22 cellular contexts compared by ENCODE assay signal in genomic region chr18:55013685-55014084, GRCh38. TPM values are rescaled to one million over a fixed set of nuclear protein-coding genes. Genes with fewer than 3 reads are reported as not detected.
DNase-seq lines count a peak whose midpoint lies in the region; ATAC-seq, FAIRE-seq and TF ChIP-seq lines count a peak whose summit lies in the region.
"Had no signal": no experiment of that assay in that cellular context is flagged by ENCODE, and none has a peak within 500 bp of the region (broad histone marks: within the 10 kb centered on the region; RNA-seq: fewer than 3 reads in every experiment).

No MANE protein-coding gene starts in this region.

- in situ Hi-C loops in GM13976 (cut with MboI; ENCODE audit: low sequenced_read_pairs, unreplicated experiment): no loop called here

- no peak overlapping the region for H2BK15ac ChIP-seq in H1 (ENCODE audit: low read length)

- no peaks in the 10 kb centered on the region for H3K4me1 ChIP-seq in SK-N-SH (ENCODE audit: control insufficient read depth in 1 of 2, insufficient read depth in 2 of 2, low read depth in 1 of 2, low read length in 1 of 2)
- H3K4me1 ChIP-seq in H1 (replicated peaks in 1 of 4; ENCODE audit: control insufficient read depth in 3 of 4, insufficient read depth in 4 of 4, low read length in 3 of 4): peaks cover 0 to 5% (median 2%) of the 10 kb centered on the region in 4 experiments; a peak in 3 of 7 replicates
- H3K4me1 ChIP-seq: BE2C, Peyer's patch had no signal

- no peak overlapping the region for H2BK5ac ChIP-seq in H1 (ENCODE audit: low read depth, low read length)

- no peaks in the 10 kb centered on the region for H3K9me2 ChIP-seq in SK-N-SH

- TF ChIP-seq CTCF in SK-N-SH (IDR thresholded peaks at IDR 0.05) (no peak), H1 (IDR thresholded peaks at IDR 0.05; ENCODE audit: control extremely low read depth in 1 of 3, insufficient read depth in 1 of 3, low read depth in 1 of 3, low read length in 3 of 3) (no peak), GM13976 (IDR thresholded peaks at IDR 0.05; ENCODE audit: borderline replicate concordance, control extremely low read depth, extremely low read depth, insufficient read depth, missing control alignments) (no peak), GM10248 (IDR thresholded peaks at IDR 0.05; ENCODE audit: control extremely low read depth, extremely low read depth, low read depth, missing control alignments) (no peak)

- H3K4me2 ChIP-seq in SK-N-SH (no peak overlapping the region), H1 (ENCODE audit: insufficient read depth in 1 of 2, low read depth in 2 of 2, low read length in 2 of 2) (peak overlapping the region in 1 of 2 experiments; percentile 33; a peak in 1 of 4 replicates)

- H3K23ac ChIP-seq in H1 (ENCODE audit: insufficient read length): no peak overlapping the region

- H3K23me2 ChIP-seq in H1 (ENCODE audit: low read depth, low read length): no peaks in the 10 kb centered on the region

- H3F3A ChIP-seq in SK-N-SH (replicated peaks; ENCODE audit: insufficient read depth): peaks cover 6% of the 10 kb centered on the region

- POLR2A ChIA-PET in SK-N-SH (lab: Yijun Ruan, JAX): no interaction called here
- POLR2A ChIA-PET in H1 (lab: Charles Lee; ENCODE audit: partially characterized antibody): no interaction called here
- POLR2A ChIA-PET in GM10248 (lab: Yijun Ruan, JAX): no interaction called here

- H4K91ac ChIP-seq in H1 (replicated peaks; ENCODE audit: insufficient read length, low read length): no peak overlapping the region

- H3K27me3 ChIP-seq in SK-N-SH (ENCODE audit: insufficient read depth) (no peaks in the 10 kb centered on the region), H1 (replicated peaks in 1 of 4; ENCODE audit: control insufficient read depth in 3 of 4, extremely low read depth in 1 of 4, insufficient read depth in 3 of 4, low read length in 3 of 4) (no peaks in the 10 kb centered on the region)
- H3K27me3 ChIP-seq: BE2C, Peyer's patch had no signal

- FAIRE-seq in H1 (lab: Jason Lieb, UNC): no peak

- no peak for TF ChIP-seq POLR2A in H1 (IDR thresholded peaks at IDR 0.05; ENCODE audit: control extremely low read depth in 1 of 2, low read depth in 2 of 2, low read length in 2 of 2)

- TF ChIP-seq EP300 in SK-N-SH (IDR thresholded peaks at IDR 0.05; ENCODE audit: borderline replicate concordance in 1 of 2, low read depth in 1 of 2, low read length in 1 of 2): no peak
- TF ChIP-seq EP300 in H1 (IDR thresholded peaks at IDR 0.05; ENCODE audit: borderline replicate concordance in 1 of 2, low read depth in 2 of 2, low read length in 2 of 2): no peak

- no peak overlapping the region for H2AK5ac ChIP-seq in H1 (ENCODE audit: low read depth, low read length)

- CTCF ChIA-PET in SK-N-SH (lab: Yijun Ruan, JAX): interaction anchor here (0.6 to 1.7 kb wide), 3 partner anchors 9 to 576 kb away, joined by 3 to 5 read pairs (median 3); no protein-coding TSS in a partner anchor
- CTCF ChIA-PET in H1 (lab: Charles Lee; ENCODE audit: partially characterized antibody): interaction anchor here (0.9 to 1.0 kb wide), 3 partner anchors 10 to 35 kb away, joined by 3 read pairs; no protein-coding TSS in a partner anchor
- CTCF ChIA-PET in GM10248 (lab: Yijun Ruan, JAX): interaction anchor here (1.4 kb wide), 1 partner anchor 31 kb away, joined by 4 read pairs; no protein-coding TSS in a partner anchor

- no peak overlapping the region for H4K8ac ChIP-seq in H1 (ENCODE audit: extremely low read depth, insufficient read depth, low read length)

- H4K20me1 ChIP-seq in SK-N-SH (ENCODE audit: insufficient read depth) (no peaks in the 10 kb centered on the region), H1 (replicated peaks in 1 of 2; ENCODE audit: control insufficient read depth in 1 of 2, insufficient read depth in 2 of 2, low read length in 2 of 2) (no peaks in the 10 kb centered on the region)

- H2BK12ac ChIP-seq in H1 (ENCODE audit: low read depth, low read length): no peak overlapping the region

- H3K9me3 ChIP-seq in SK-N-SH (no peaks in the 10 kb centered on the region), H1 (ENCODE audit: insufficient read depth in 2 of 2, low read depth in 1 of 2, low read length in 1 of 2) (no peaks in the 10 kb centered on the region)
- H3K9me3 ChIP-seq: BE2C, Peyer's patch had no signal

- no peak overlapping the region for H3K4me3 ChIP-seq in SK-N-SH (ENCODE audit: low read depth in 2 of 2, low read length in 1 of 2)
- no peak overlapping the region for H3K4me3 ChIP-seq in H1 (ENCODE audit: extremely low read depth in 1 of 4, insufficient read depth in 2 of 4, low read depth in 3 of 4, low read length in 4 of 4)
- H3K4me3 ChIP-seq: Peyer's patch had no signal

- H3K18ac ChIP-seq in H1 (ENCODE audit: extremely low read depth, low read length): no peak overlapping the region

- DNase-seq in SK-N-SH (no peak), MV-4-11 (lab: John Stamatoyannopoulos, UW) (peak; percentile 31), H1 (ENCODE audit: low read depth in 1 of 2, low spot score in 2 of 2) (no peak), GM13976 (ENCODE audit: low spot score) (no peak), GM10248 (ENCODE audit: extremely low spot score) (no peak)
- DNase-seq: BE2C; CD8-positive, alpha-beta memory T cell; GOT3; KBM-7; NCI-H1105 treated with DMSO at 0.1 percent for 48 hours; NCI-H146; NCI-H2029; NCI-H526 treated with DMSO at 0.1 percent for 48 hours; Peyer's patch; SHP77 treated with DMSO at 0.1 percent for 48 hours; SW 1271 had no signal

- H3K9ac ChIP-seq in SK-N-SH (no peak overlapping the region), H1 (replicated peaks in 1 of 4; ENCODE audit: extremely low read depth in 1 of 4, low read depth in 3 of 4, low read length in 3 of 4) (no peak overlapping the region)

- no peak overlapping the region for H2BK20ac ChIP-seq in H1 (ENCODE audit: low read length)

- ATAC-seq in SK-N-SH treated with all-trans-retinoic acid at 6 μM for 48 hours: no peak
- no peak for ATAC-seq in HG03520 (IDR thresholded peaks at IDR 0.05; ENCODE audit: unreplicated experiment)
- ATAC-seq in GM18868 (IDR thresholded peaks at IDR 0.05; ENCODE audit: unreplicated experiment): no peak
- ATAC-seq: HCT116 had no signal

- no peaks in the 10 kb centered on the region for H3K79me1 ChIP-seq in H1 (ENCODE audit: low read depth, low read length)

- no peak for TF ChIP-seq RAD21 in SK-N-SH (IDR thresholded peaks at IDR 0.05; ENCODE audit: low read length)
- TF ChIP-seq RAD21 in H1 (IDR thresholded peaks at IDR 0.05 in 1 of 2, conservative IDR thresholded peaks at IDR 0.05 in 1 of 2; ENCODE audit: low read depth in 2 of 2, low read length in 2 of 2): no peak

- no peak overlapping the region for H3K14ac ChIP-seq in H1 (ENCODE audit: insufficient read length)

- H3K4ac ChIP-seq in H1 (replicated peaks; ENCODE audit: insufficient read length, low read depth, low read length): no peak overlapping the region

- no peaks in the 10 kb centered on the region for H3K79me2 ChIP-seq in SK-N-SH (ENCODE audit: insufficient read depth)
- H3K79me2 ChIP-seq in H1 (ENCODE audit: control insufficient read depth in 1 of 2, insufficient read depth in 2 of 2, low read length in 2 of 2): no peaks in the 10 kb centered on the region

- H2AFZ ChIP-seq in SK-N-SH (ENCODE audit: low read depth) (peak overlapping the region; percentile 28; the same call in 1 of the 2 replicates), H1 (ENCODE audit: low read length) (no peak overlapping the region)

- no peak overlapping the region for H4K5ac ChIP-seq in H1 (ENCODE audit: insufficient read length, low read depth, low read length)

- no peak overlapping the region for H3K27ac ChIP-seq in SK-N-SH (ENCODE audit: low read depth in 2 of 2, low read length in 1 of 2)
- no peak overlapping the region for H3K27ac ChIP-seq in H1 (ENCODE audit: low read depth, low read length)
- H3K27ac ChIP-seq: 22Rv1, Peyer's patch had no signal

- H3K56ac ChIP-seq in H1 (replicated peaks; ENCODE audit: insufficient read length, low read depth, low read length): no peak overlapping the region

- H3K36me3 ChIP-seq in SK-N-SH (replicated peaks in 1 of 2; ENCODE audit: control insufficient read depth in 1 of 2, insufficient read depth in 2 of 2, low read length in 1 of 2) (no peaks in the 10 kb centered on the region), H1 (ENCODE audit: control insufficient read depth in 2 of 4, insufficient read depth in 4 of 4, low read length in 3 of 4) (no peaks in the 10 kb centered on the region)
- H3K36me3 ChIP-seq: BE2C, Peyer's patch had no signal

- no peak overlapping the region for H2BK120ac ChIP-seq in H1 (replicated peaks; ENCODE audit: low read depth, low read length)

TF ChIP-seq in SK-N-SH treated with all-trans-retinoic acid at 6 μM for 48 hours, 23 proteins besides CTCF, POLR2A, EP300 and RAD21 (continues in another document):
- no peak for TF ChIP-seq TCF4 (CRISPR knock-in tag; IDR thresholded peaks at IDR 0.05; ENCODE audit: borderline replicate concordance)
- TF ChIP-seq ZFP3 (CRISPR knock-in tag; IDR thresholded peaks at IDR 0.05): no peak

TF ChIP-seq in H1, 55 proteins besides CTCF, POLR2A, EP300 and RAD21 (continues in another document):
- TF ChIP-seq SP4 (IDR thresholded peaks at IDR 0.05; ENCODE audit: low read length): no peak

RNA-seq across cellular contexts. Expression of gene CCDC68, which starts 54.4 kb away (rescaled TPM):
- polyA plus RNA-seq in SK-N-SH (2012; rRNA removed): not detected in 2 replicates
- polyA plus RNA-seq in SK-N-SH (2012; cell fraction: cytosol; rRNA removed): 0.01 TPM in 1 of 2 replicates, not detected in the other
- polyA plus RNA-seq in SK-N-SH (2012; cell fraction: nucleus; rRNA removed): not detected in 2 replicates
- 0.80 and 0.92 TPM in 2 replicates for total RNA-seq in H1 (2021; fragmentation: NEBNext Ultra II Directional; extraction: Animal tissue kit (Norgen Biotek cat#: 25700))
- polyA plus RNA-seq in H1 (2011; rRNA removed): 0.06 TPM in 2 replicates
- polyA plus RNA-seq in H1 (2011; cell fraction: cytosol; rRNA removed): 0.10 TPM
- polyA plus RNA-seq in H1 (2011; cell fraction: nucleus; rRNA removed): 0.06 TPM
- polyA plus RNA-seq in H1 (2012, experiment 1 of 2): 0.07 to 0.18 TPM (median 0.07 TPM) in 4 replicates
- polyA plus RNA-seq in H1 (2012, experiment 2 of 2): not detected
- polyA plus RNA-seq in H1 (2013, experiment 1 of 2): 0.83 TPM
- 0.87 TPM for polyA plus RNA-seq in H1 (2013, experiment 2 of 2)
- polyA minus RNA-seq in H1 (2011; rRNA and poly(A)+ RNA removed): 1.1 TPM in 1 of 2 replicates, not detected in the other
- 1.5 TPM for polyA minus RNA-seq in H1 (2011; cell fraction: cytosol; rRNA and poly(A)+ RNA removed)
- 1.2 TPM for polyA minus RNA-seq in H1 (2011; cell fraction: nucleus; rRNA and poly(A)+ RNA removed)
- total RNA-seq: CD8-positive, alpha-beta memory T cell; OCI-LY7 had no signal
- polyA plus RNA-seq: CD8-positive, alpha-beta memory T cell had no signal
